ENCODE assay signal across 11 cellular contexts in the genomic region with DNA sequence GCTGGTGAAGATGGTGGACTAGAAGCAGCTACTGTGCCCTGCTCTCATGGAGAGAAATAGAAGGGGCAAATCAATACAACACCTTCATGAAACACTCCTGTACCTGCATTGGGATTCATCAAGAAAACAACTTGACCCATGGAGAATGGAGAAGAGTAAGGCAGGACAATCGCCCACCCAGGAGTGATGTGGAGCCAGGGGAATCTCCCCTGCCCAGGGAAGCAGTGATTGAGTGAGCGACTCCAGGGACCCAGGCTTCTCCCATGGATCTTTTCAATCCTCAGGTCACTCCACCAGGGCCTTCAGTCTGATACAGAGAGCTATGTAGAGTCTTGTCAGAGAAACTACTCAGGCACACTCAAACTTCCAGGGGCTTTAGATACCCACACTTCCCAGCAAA.
"Had no signal": no experiment of that assay in that cellular context is flagged by ENCODE, and none has a peak within 500 bp of the region (broad histone marks: within the 10 kb centered on the region; RNA-seq: fewer than 3 reads in every experiment).

No MANE protein-coding gene starts in this region.

- H3K27ac ChIP-seq: GM23248 had no signal

- H2AFZ ChIP-seq: GM23248, GM23338 had no signal

- H3K27ac Mint-ChIP-seq: GM23338, H9, HFFc6 had no signal

- H3K36me3 ChIP-seq: HAP-1 had no signal

- FAIRE-seq: H1, H54 had no signal

- H3K9me3 ChIP-seq: HAP-1 had no signal

- ATAC-seq: GM23338, HCT116 had no signal

- DNase-seq: GM23248, GOT3, H7, H9, HCEC 1CT, HFFc6 had no signal

- H3K4me1 ChIP-seq: HAP-1 had no signal

- H3K4me2 ChIP-seq: GM23338 had no signal

- H3K4me3 Mint-ChIP-seq: GM23338, H9, HFFc6 had no signal

- H3K4me3 ChIP-seq: GM23248, GM23338, HAP-1 had no signal
